In genomic region chr9:108854094-108854493, GRCh38 we compare ENCODE assay signal across 2 cellular contexts.
TF ChIP-seq lines count a peak whose summit lies in the region.

No MANE protein-coding gene starts in this region.

TF ChIP-seq in HepG2, 621 proteins besides CTCF, POLR2A, EP300 and RAD21 (continued from another document):
- no peak for TF ChIP-seq CSRNP1 (CRISPR knock-in tag; IDR thresholded peaks at IDR 0.05)
- no peak for TF ChIP-seq ONECUT2 (CRISPR knock-in tag; IDR thresholded peaks at IDR 0.05)
- TF ChIP-seq NRL (CRISPR knock-in tag; IDR thresholded peaks at IDR 0.05; ENCODE audit: borderline replicate concordance): no peak
- no peak for TF ChIP-seq ZFP1 (CRISPR knock-in tag; IDR thresholded peaks at IDR 0.05)

TF ChIP-seq in WTC11, 78 proteins besides CTCF, POLR2A, EP300 and RAD21 (continued from another document):
- TF ChIP-seq, protein P1, sequence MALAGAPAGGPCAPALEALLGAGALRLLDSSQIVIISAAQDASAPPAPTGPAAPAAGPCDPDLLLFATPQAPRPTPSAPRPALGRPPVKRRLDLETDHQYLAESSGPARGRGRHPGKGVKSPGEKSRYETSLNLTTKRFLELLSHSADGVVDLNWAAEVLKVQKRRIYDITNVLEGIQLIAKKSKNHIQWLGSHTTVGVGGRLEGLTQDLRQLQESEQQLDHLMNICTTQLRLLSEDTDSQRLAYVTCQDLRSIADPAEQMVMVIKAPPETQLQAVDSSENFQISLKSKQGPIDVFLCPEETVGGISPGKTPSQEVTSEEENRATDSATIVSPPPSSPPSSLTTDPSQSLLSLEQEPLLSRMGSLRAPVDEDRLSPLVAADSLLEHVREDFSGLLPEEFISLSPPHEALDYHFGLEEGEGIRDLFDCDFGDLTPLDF (CRISPR knock-in tag; IDR thresholded peaks at IDR 0.05): no peak
- TF ChIP-seq, protein P2, sequence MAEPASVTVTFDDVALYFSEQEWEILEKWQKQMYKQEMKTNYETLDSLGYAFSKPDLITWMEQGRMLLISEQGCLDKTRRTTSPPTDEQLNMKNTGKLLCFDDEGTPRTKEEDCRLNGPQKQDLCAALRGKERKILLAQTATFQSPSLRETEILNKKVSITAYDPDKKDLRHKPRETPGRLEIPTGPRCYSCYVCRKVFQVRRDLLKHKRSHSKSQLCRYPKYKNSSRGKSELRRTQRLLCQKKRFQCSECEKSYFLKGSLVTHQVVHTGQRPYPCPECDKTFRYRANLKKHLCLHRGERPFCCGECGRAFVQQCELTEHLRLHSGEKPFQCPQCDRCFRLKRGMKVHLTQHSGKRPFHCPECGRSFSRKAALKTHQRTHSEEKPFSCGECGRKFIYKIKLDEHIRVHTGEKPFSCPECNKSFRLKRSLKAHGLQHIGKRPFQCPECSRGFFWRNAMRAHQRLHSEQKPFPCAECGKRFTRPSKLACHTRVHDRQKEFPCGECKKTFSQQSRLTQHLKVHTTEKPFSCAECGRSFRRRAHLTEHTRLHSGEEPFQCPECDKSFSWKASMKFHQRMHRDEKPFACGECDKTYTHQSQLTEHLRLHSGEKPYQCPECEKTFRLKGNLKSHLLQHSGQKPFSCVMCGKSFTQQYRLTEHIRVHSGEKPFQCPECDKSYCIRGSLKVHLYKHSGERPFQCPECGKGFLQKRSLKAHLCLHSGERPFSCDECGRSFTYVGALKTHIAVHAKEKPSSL (CRISPR knock-in tag; conservative IDR thresholded peaks at IDR 0.05): no peak
- no peak for TF ChIP-seq NR1H2 (CRISPR knock-in tag; IDR thresholded peaks at IDR 0.05)
- TF ChIP-seq NR3C1 (CRISPR knock-in tag; conservative IDR thresholded peaks at IDR 0.05; ENCODE audit: low read depth): no peak
- no peak for TF ChIP-seq ETV6 (CRISPR knock-in tag; IDR thresholded peaks at IDR 0.05)
- no peak for TF ChIP-seq KAT7 (CRISPR knock-in tag; IDR thresholded peaks at IDR 0.05; ENCODE audit: borderline replicate concordance)
- TF ChIP-seq, protein P3, sequence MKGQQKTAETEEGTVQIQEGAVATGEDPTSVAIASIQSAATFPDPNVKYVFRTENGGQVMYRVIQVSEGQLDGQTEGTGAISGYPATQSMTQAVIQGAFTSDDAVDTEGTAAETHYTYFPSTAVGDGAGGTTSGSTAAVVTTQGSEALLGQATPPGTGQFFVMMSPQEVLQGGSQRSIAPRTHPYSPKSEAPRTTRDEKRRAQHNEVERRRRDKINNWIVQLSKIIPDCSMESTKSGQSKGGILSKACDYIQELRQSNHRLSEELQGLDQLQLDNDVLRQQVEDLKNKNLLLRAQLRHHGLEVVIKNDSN (CRISPR knock-in tag; IDR thresholded peaks at IDR 0.05): no peak
- no peak for TF ChIP-seq NFE2L1 (CRISPR knock-in tag; IDR thresholded peaks at IDR 0.05)
- TF ChIP-seq OVOL2 (CRISPR knock-in tag; IDR thresholded peaks at IDR 0.05; ENCODE audit: borderline replicate concordance): no peak
- no peak for TF ChIP-seq SMAD4 (CRISPR knock-in tag; IDR thresholded peaks at IDR 0.05)
- TF ChIP-seq ELF4 (CRISPR knock-in tag; IDR thresholded peaks at IDR 0.05; ENCODE audit: low read depth): no peak
- TF ChIP-seq, protein P4, sequence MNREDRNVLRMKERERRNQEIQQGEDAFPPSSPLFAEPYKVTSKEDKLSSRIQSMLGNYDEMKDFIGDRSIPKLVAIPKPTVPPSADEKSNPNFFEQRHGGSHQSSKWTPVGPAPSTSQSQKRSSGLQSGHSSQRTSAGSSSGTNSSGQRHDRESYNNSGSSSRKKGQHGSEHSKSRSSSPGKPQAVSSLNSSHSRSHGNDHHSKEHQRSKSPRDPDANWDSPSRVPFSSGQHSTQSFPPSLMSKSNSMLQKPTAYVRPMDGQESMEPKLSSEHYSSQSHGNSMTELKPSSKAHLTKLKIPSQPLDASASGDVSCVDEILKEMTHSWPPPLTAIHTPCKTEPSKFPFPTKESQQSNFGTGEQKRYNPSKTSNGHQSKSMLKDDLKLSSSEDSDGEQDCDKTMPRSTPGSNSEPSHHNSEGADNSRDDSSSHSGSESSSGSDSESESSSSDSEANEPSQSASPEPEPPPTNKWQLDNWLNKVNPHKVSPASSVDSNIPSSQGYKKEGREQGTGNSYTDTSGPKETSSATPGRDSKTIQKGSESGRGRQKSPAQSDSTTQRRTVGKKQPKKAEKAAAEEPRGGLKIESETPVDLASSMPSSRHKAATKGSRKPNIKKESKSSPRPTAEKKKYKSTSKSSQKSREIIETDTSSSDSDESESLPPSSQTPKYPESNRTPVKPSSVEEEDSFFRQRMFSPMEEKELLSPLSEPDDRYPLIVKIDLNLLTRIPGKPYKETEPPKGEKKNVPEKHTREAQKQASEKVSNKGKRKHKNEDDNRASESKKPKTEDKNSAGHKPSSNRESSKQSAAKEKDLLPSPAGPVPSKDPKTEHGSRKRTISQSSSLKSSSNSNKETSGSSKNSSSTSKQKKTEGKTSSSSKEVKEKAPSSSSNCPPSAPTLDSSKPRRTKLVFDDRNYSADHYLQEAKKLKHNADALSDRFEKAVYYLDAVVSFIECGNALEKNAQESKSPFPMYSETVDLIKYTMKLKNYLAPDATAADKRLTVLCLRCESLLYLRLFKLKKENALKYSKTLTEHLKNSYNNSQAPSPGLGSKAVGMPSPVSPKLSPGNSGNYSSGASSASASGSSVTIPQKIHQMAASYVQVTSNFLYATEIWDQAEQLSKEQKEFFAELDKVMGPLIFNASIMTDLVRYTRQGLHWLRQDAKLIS (CRISPR knock-in tag; IDR thresholded peaks at IDR 0.05; ENCODE audit: borderline replicate concordance): no peak
- TF ChIP-seq, protein P5, sequence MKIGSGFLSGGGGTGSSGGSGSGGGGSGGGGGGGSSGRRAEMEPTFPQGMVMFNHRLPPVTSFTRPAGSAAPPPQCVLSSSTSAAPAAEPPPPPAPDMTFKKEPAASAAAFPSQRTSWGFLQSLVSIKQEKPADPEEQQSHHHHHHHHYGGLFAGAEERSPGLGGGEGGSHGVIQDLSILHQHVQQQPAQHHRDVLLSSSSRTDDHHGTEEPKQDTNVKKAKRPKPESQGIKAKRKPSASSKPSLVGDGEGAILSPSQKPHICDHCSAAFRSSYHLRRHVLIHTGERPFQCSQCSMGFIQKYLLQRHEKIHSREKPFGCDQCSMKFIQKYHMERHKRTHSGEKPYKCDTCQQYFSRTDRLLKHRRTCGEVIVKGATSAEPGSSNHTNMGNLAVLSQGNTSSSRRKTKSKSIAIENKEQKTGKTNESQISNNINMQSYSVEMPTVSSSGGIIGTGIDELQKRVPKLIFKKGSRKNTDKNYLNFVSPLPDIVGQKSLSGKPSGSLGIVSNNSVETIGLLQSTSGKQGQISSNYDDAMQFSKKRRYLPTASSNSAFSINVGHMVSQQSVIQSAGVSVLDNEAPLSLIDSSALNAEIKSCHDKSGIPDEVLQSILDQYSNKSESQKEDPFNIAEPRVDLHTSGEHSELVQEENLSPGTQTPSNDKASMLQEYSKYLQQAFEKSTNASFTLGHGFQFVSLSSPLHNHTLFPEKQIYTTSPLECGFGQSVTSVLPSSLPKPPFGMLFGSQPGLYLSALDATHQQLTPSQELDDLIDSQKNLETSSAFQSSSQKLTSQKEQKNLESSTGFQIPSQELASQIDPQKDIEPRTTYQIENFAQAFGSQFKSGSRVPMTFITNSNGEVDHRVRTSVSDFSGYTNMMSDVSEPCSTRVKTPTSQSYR (CRISPR knock-in tag; IDR thresholded peaks at IDR 0.05): no peak
- TF ChIP-seq NFATC4 (CRISPR knock-in tag; IDR thresholded peaks at IDR 0.05): no peak
- no peak for TF ChIP-seq AR (CRISPR knock-in tag; IDR thresholded peaks at IDR 0.05)
